ENCODE assay signal across 14 cellular contexts in the genomic region with DNA sequence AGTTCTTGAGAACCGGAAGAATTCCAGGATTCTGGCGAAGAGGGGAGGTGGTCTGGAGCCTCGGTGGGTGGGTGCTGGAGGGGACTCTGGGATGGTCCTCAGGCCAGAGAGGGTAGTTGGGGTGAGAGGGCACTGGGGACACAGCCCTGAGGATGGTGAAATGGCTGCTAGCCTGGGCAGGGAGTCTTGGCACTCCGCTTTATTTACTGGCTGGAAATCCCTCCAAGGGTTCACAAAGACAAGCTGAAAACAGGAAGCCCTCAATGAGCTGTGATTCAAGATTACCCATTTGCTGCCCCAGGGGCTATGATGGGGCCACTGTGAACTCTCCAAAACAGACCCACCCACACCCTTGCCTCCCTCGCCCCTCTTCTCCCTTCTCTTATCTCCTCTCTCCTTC.
A peak's percentile ranks its signal among the peaks of the same experiment; 100 is the strongest.
DNase-seq lines count a peak whose midpoint lies in the region; ATAC-seq, FAIRE-seq and TF ChIP-seq lines count a peak whose summit lies in the region.
"Had no signal": no experiment of that assay in that cellular context is flagged by ENCODE, and none has a peak within 500 bp of the region (broad histone marks: within the 10 kb centered on the region; RNA-seq: fewer than 3 reads in every experiment).

No MANE protein-coding gene starts in this region.

- CTCF ChIA-PET in IMR-90 (lab: Yijun Ruan, JAX), result interaction anchor here (1.2 kb wide), 1 partner anchor 128 kb away, joined by 3 read pairs; no protein-coding TSS in a partner anchor

- H4K5ac ChIP-seq in IMR-90 (ENCODE audit: low read depth, low read length), result peak overlapping the region; percentile 67

- TF ChIP-seq RAD21 in IMR-90 (IDR thresholded peaks at IDR 0.05; ENCODE audit: low read length), result no peak

- H2BK20ac ChIP-seq in IMR-90 (ENCODE audit: low read depth, low read length), result peak overlapping the region; percentile 85

- no peak for TF ChIP-seq EP300 in stomach (IDR thresholded peaks at IDR 0.05)

- H3K36me3 ChIP-seq in IMR-90 (ENCODE audit: control insufficient read depth, insufficient read depth, low read length), result no peaks in the 10 kb centered on the region
- H3K36me3 ChIP-seq in bronchial epithelial cell (ENCODE audit: control insufficient read depth, insufficient read depth, low read length), result no peaks in the 10 kb centered on the region
- no peaks in the 10 kb centered on the region for H3K36me3 ChIP-seq in stomach
- no peaks in the 10 kb centered on the region for H3K36me3 ChIP-seq in small intestine (ENCODE audit: control insufficient read depth in 2 of 2, insufficient read depth in 2 of 2, low read length in 2 of 2)

- H2BK120ac ChIP-seq in IMR-90 (ENCODE audit: low read depth, low read length), result peak overlapping the region; percentile 90

- no peak overlapping the region for H3K56ac ChIP-seq in IMR-90 (ENCODE audit: extremely low read depth, insufficient read depth, low read length)

- in situ Hi-C loops in IMR-90 (cut with MboI; ENCODE audit: low sequenced_read_pairs), result no loop called here

- H2BK15ac ChIP-seq in IMR-90 (ENCODE audit: low read depth, low read length), result peak overlapping the region; percentile 72

- POLR2A ChIA-PET in IMR-90 (lab: Charles Lee; ENCODE audit: unreplicated experiment), result interaction anchor here (0.6 kb wide), 1 partner anchor 9 kb away, joined by 3 read pairs; no protein-coding TSS in a partner anchor

- BruUV-seq in IMR-90 (replicated peaks; lab: Mats Ljungman, UMichigan), result no TSS peak

- no peaks in the 10 kb centered on the region for H4K20me1 ChIP-seq in IMR-90 (ENCODE audit: insufficient read depth, low read length)

- peak overlapping the region; percentile 34; the same call in 1 of the 2 replicates for H3K18ac ChIP-seq in IMR-90 (ENCODE audit: low read depth, low read length)

- DNase-seq in IMR-90 (no peak), bronchial epithelial cell (ENCODE audit: low read depth) (peak; percentile 69), left lobe of liver (ENCODE audit: low spot score) (peak; percentile 65), stomach (no peak), NCI-H128 (lab: John Stamatoyannopoulos, UW; ENCODE audit: unreplicated experiment) (no peak), mesenteric fat pad (ENCODE audit: low spot score) (no peak), DMS53 treated with DMSO at 0.1 percent for 48 hours (lab: John Stamatoyannopoulos, UW; ENCODE audit: unreplicated experiment) (no peak), small intestine (no peak)
- DNase-seq: activated CD4-positive, alpha-beta T cell treated with anti-CD3 and anti-CD28 coated beads for 36 hours; activated CD8-positive, alpha-beta memory T cell treated with anti-CD3 and anti-CD28 coated beads, Interleukin-2, amount 50 U/mL, for 4 hours; CD4-positive, alpha-beta memory T cell; NCI-H2227 treated with DMSO at 0.1 percent for 48 hours; stimulated activated naive CD4-positive, alpha-beta T cell had no signal

- dilution Hi-C loops in IMR-90 (cut with HindIII; ENCODE audit: low sequenced_read_pairs, unreplicated experiment), result no loop called here

- H3K14ac ChIP-seq in IMR-90 (replicated peaks; ENCODE audit: low read depth, low read length), result 0 out of 2 replicates have a peak overlapping the region, but pooled peaks have one; percentile 85

- peaks cover 16% of the 10 kb centered on the region for H3K9me1 ChIP-seq in IMR-90 (ENCODE audit: insufficient read depth, low read length)

- peak overlapping the region; percentile 2; the same call in 1 of the 2 replicates for H3K27ac ChIP-seq in IMR-90 (ENCODE audit: insufficient read depth, low read length)
- peak overlapping the region in 4 of 5 donors; percentile 30 to 57 (median 48) for H3K27ac ChIP-seq in stomach
- peak overlapping the region in 1 of 2 donors; percentile 43 for H3K27ac ChIP-seq in small intestine (ENCODE audit: low read depth in 1 of 2, low read length in 1 of 2)

- WGBS in IMR-90 (ENCODE audit: extremely low coverage in 2 of 2, insufficient read length in 1 of 2), 2 experiments, result 34% methylated on average over 4 of the region's 5 CpGs; no CpG with 5 or more reads in 1 of the 2 experiments
- WGBS in stomach, 5 donors, result 55 to 69% (median 62%) methylated on average over 5 of the region's 5 CpGs
- 61 to 67% (median 64%) methylated on average over 5 of the region's 5 CpGs for WGBS in small intestine, 3 donors

- TF ChIP-seq POLR2A in IMR-90 (IDR thresholded peaks at IDR 0.05; ENCODE audit: low read depth, low read length) (no peak), stomach (IDR thresholded peaks at IDR 0.05) (no peak)

- H3K9ac ChIP-seq in IMR-90 (ENCODE audit: low read depth, low read length), result no peak overlapping the region

- H4K8ac ChIP-seq in IMR-90 (ENCODE audit: low read depth in 2 of 2, low read length in 2 of 2), result peak overlapping the region in 1 of 2 experiments; percentile 40; a peak in 1 of 4 replicates

- H3K79me1 ChIP-seq in IMR-90 (ENCODE audit: low read depth in 1 of 2, low read length in 2 of 2), result no peaks in the 10 kb centered on the region

- intact Hi-C loops in IMR-90 (cut with micrococcal nuclease), result loop anchor here (2.0 kb wide), 1 partner anchor 16 kb away; no protein-coding TSS in a partner anchor
- intact Hi-C loops in stomach (cut with DNase I; ENCODE audit: low total_unique reads), result no loop called here

- H2BK5ac ChIP-seq in IMR-90 (ENCODE audit: low read depth, low read length, poor library complexity, severe bottlenecking), result no peak overlapping the region

- H3K4me3 ChIP-seq in IMR-90 (ENCODE audit: insufficient read depth, low read depth, low read length), result no peak overlapping the region
- H3K4me3 ChIP-seq in bronchial epithelial cell (ENCODE audit: low read depth, low read length), result no peak overlapping the region
- H3K4me3 ChIP-seq in stomach, result no peak overlapping the region
- H3K4me3 ChIP-seq in small intestine (ENCODE audit: low read depth in 1 of 2, low read length in 2 of 2), result no peak overlapping the region

- H3K9me3 ChIP-seq in IMR-90 (ENCODE audit: control insufficient read depth, insufficient read depth, low read length) (no peaks in the 10 kb centered on the region), stomach (no peaks in the 10 kb centered on the region), small intestine (ENCODE audit: control insufficient read depth, low read depth) (no peaks in the 10 kb centered on the region)

- peak overlapping the region; percentile 75; the same call in 1 of the 2 replicates for H3K23ac ChIP-seq in IMR-90 (ENCODE audit: low read depth, low read length)

- peaks cover 21% of the 10 kb centered on the region for H3K4me1 ChIP-seq in IMR-90 (ENCODE audit: control insufficient read depth, insufficient read depth, low read length)
- H3K4me1 ChIP-seq in stomach, result peaks cover 0 to 16% (median 7%) of the 10 kb centered on the region in 4 donors
- H3K4me1 ChIP-seq in small intestine (ENCODE audit: control insufficient read depth in 2 of 2, insufficient read depth in 1 of 2, low read depth in 1 of 2, low read length in 1 of 2), result no peaks in the 10 kb centered on the region

- H2AFZ ChIP-seq in IMR-90 (replicated peaks; ENCODE audit: low read length, poor library complexity), result no peak overlapping the region

- H3K27me3 ChIP-seq in IMR-90 (ENCODE audit: control insufficient read depth, insufficient read depth, low read length), result peaks cover 7% of the 10 kb centered on the region; the same call in 1 of the 2 replicates
- no peaks in the 10 kb centered on the region for H3K27me3 ChIP-seq in bronchial epithelial cell (ENCODE audit: control insufficient read depth, insufficient read depth, low read length)
- peaks cover 0 to 8% (median 0%) of the 10 kb centered on the region in 3 donors for H3K27me3 ChIP-seq in stomach
- no peaks in the 10 kb centered on the region for H3K27me3 ChIP-seq in small intestine (ENCODE audit: control insufficient read depth in 2 of 2, insufficient read depth in 2 of 2, low read length in 2 of 2)

- H3K4ac ChIP-seq in IMR-90 (ENCODE audit: low read depth, low read length), result peak overlapping the region; percentile 90

- peak overlapping the region; percentile 85 for H2AK5ac ChIP-seq in IMR-90 (ENCODE audit: low read depth, low read length)

- TF ChIP-seq CTCF in IMR-90 (conservative IDR thresholded peaks at IDR 0.05; ENCODE audit: low read depth, low read length) (no peak), bronchial epithelial cell (IDR thresholded peaks at IDR 0.05; ENCODE audit: insufficient read depth, low read length, severe bottlenecking) (no peak), stomach (IDR thresholded peaks at IDR 0.05) (no peak)

- no peak overlapping the region for H3K4me2 ChIP-seq in IMR-90 (ENCODE audit: low read depth, low read length)

- H4K91ac ChIP-seq in IMR-90 (ENCODE audit: insufficient read depth, low read depth, low read length), result peak overlapping the region; percentile 85

- H2AK9ac ChIP-seq in IMR-90 (replicated peaks; ENCODE audit: low read depth, low read length, poor library complexity), result peak overlapping the region; percentile 7

- FAIRE-seq in bronchial epithelial cell (lab: Jason Lieb, UNC) (no peak), small intestine (lab: Jason Lieb, UNC) (no peak)
- FAIRE-seq: astrocyte had no signal

- ATAC-seq in IMR-90 (ENCODE audit: low read depth), result no peak
- peak; percentile 93 for ATAC-seq in left lobe of liver
- ATAC-seq: activated CD4-positive, alpha-beta T cell treated with anti-CD3 and anti-CD28 coated beads for 36 hours had no signal

TF ChIP-seq in IMR-90, 13 proteins besides CTCF, POLR2A, EP300 and RAD21:
- no peak for TF ChIP-seq CEBPB (IDR thresholded peaks at IDR 0.05; ENCODE audit: low read depth, low read length)
- TF ChIP-seq RFX5 (IDR thresholded peaks at IDR 0.05; ENCODE audit: low read depth, low read length), result no peak
- no peak for TF ChIP-seq NFE2L2 (IDR thresholded peaks at IDR 0.05; ENCODE audit: low read depth, low read length)
- no peak for TF ChIP-seq FOS (IDR thresholded peaks at IDR 0.05; ENCODE audit: low read depth, low read length)
- TF ChIP-seq, protein P1, sequence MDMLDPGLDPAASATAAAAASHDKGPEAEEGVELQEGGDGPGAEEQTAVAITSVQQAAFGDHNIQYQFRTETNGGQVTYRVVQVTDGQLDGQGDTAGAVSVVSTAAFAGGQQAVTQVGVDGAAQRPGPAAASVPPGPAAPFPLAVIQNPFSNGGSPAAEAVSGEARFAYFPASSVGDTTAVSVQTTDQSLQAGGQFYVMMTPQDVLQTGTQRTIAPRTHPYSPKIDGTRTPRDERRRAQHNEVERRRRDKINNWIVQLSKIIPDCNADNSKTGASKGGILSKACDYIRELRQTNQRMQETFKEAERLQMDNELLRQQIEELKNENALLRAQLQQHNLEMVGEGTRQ (IDR thresholded peaks at IDR 0.05; ENCODE audit: low read depth, low read length), result no peak

Comparison
In these comparisons a context has a peak if more than half of its experiments do, and no peak if none do; other contexts are left out.
1. DNase-seq: peak in bronchial epithelial cell (single experiment) and left lobe of liver (single experiment); none in IMR-90 (single experiment), stomach (single experiment), NCI-H128 (single experiment), mesenteric fat pad (single experiment), DMS53 treated with DMSO at 0.1 percent for 48 hours (single experiment) and small intestine (single experiment).